ENCODE assay signal across 1 cellular context in the genomic region with DNA sequence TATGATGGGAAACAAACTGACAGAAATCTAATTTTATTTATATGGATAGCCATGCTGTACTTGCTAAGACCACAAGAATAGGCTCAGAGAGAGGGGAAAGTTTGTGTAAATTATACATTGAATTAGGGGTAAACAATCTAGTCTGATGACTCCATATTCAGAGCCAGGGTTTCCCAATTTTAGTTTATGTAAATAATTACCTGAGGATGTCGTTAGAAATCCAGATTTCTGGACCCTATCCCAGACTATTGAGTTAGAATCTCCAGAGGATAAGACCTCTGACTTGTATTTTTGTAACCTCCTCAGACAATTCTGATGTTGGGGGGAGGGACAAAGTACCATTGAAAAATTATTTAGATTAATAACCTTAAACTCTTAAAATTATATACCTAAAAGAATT.
TF ChIP-seq lines count a peak whose summit lies in the region.

No MANE protein-coding gene starts in this region.

TF ChIP-seq in HepG2, 621 proteins besides CTCF, POLR2A, EP300 and RAD21 (continued from another document):
- TF ChIP-seq MLLT10 (CRISPR knock-in tag; IDR thresholded peaks at IDR 0.05), result no peak
